ENCODE assay signal across 1 cellular context in the genomic region with DNA sequence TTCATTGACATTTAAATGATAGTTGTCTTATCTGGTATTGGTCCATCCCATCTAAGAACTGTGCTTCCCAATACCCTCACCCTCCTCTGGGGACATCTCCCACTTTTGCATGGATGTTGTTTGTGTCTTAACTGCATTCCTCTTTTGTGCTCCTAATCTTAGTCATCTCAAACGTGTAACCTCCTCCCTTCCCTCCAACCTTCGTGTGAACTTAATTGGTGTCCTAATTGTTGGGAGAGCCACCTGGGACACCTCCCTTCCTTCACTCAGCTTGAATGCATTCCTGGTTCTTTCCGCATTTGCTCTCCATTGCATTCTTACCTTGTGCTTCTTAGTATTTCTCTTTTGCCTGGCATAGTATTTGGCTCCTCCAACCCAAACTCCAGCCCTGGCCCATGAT.
TF ChIP-seq lines count a peak whose summit lies in the region.

No MANE protein-coding gene starts in this region.

TF ChIP-seq in GM23338, 12 proteins besides CTCF, POLR2A, EP300 and RAD21 (continued from another document):
- TF ChIP-seq, protein P1, sequence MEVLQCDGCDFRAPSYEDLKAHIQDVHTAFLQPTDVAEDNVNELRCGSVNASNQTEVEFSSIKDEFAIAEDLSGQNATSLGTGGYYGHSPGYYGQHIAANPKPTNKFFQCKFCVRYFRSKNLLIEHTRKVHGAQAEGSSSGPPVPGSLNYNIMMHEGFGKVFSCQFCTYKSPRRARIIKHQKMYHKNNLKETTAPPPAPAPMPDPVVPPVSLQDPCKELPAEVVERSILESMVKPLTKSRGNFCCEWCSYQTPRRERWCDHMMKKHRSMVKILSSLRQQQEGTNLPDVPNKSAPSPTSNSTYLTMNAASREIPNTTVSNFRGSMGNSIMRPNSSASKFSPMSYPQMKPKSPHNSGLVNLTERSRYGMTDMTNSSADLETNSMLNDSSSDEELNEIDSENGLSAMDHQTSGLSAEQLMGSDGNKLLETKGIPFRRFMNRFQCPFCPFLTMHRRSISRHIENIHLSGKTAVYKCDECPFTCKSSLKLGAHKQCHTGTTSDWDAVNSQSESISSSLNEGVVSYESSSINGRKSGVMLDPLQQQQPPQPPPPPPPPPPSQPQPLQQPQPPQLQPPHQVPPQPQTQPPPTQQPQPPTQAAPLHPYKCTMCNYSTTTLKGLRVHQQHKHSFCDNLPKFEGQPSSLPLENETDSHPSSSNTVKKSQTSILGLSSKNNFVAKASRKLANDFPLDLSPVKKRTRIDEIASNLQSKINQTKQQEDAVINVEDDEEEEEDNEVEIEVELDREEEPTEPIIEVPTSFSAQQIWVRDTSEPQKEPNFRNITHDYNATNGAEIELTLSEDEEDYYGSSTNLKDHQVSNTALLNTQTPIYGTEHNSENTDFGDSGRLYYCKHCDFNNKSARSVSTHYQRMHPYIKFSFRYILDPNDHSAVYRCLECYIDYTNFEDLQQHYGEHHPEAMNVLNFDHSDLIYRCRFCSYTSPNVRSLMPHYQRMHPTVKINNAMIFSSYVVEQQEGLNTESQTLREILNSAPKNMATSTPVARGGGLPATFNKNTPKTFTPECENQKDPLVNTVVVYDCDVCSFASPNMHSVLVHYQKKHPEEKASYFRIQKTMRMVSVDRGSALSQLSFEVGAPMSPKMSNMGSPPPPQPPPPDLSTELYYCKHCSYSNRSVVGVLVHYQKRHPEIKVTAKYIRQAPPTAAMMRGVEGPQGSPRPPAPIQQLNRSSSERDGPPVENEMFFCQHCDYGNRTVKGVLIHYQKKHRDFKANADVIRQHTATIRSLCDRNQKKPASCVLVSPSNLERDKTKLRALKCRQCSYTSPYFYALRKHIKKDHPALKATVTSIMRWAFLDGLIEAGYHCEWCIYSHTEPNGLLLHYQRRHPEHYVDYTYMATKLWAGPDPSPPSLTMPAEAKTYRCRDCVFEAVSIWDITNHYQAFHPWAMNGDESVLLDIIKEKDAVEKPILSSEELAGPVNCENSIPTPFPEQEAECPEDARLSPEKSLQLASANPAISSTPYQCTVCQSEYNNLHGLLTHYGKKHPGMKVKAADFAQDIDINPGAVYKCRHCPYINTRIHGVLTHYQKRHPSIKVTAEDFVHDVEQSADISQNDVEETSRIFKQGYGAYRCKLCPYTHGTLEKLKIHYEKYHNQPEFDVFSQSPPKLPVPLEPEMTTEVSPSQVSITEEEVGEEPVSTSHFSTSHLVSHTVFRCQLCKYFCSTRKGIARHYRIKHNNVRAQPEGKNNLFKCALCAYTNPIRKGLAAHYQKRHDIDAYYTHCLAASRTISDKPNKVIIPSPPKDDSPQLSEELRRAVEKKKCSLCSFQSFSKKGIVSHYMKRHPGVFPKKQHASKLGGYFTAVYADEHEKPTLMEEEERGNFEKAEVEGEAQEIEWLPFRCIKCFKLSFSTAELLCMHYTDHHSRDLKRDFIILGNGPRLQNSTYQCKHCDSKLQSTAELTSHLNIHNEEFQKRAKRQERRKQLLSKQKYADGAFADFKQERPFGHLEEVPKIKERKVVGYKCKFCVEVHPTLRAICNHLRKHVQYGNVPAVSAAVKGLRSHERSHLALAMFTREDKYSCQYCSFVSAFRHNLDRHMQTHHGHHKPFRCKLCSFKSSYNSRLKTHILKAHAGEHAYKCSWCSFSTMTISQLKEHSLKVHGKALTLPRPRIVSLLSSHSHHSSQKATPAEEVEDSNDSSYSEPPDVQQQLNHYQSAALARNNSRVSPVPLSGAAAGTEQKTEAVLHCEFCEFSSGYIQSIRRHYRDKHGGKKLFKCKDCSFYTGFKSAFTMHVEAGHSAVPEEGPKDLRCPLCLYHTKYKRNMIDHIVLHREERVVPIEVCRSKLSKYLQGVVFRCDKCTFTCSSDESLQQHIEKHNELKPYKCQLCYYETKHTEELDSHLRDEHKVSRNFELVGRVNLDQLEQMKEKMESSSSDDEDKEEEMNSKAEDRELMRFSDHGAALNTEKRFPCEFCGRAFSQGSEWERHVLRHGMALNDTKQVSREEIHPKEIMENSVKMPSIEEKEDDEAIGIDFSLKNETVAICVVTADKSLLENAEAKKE (CRISPR knock-in tag; IDR thresholded peaks at IDR 0.05) = peak; percentile 29; the same call in 1 of the 2 replicates
- no peak for TF ChIP-seq ZNF331 (CRISPR knock-in tag; IDR thresholded peaks at IDR 0.05; ENCODE audit: low read depth)
- TF ChIP-seq POLR2AphosphoS5 (IDR thresholded peaks at IDR 0.05; ENCODE audit: low read depth) = no peak
